In the genomic region with DNA sequence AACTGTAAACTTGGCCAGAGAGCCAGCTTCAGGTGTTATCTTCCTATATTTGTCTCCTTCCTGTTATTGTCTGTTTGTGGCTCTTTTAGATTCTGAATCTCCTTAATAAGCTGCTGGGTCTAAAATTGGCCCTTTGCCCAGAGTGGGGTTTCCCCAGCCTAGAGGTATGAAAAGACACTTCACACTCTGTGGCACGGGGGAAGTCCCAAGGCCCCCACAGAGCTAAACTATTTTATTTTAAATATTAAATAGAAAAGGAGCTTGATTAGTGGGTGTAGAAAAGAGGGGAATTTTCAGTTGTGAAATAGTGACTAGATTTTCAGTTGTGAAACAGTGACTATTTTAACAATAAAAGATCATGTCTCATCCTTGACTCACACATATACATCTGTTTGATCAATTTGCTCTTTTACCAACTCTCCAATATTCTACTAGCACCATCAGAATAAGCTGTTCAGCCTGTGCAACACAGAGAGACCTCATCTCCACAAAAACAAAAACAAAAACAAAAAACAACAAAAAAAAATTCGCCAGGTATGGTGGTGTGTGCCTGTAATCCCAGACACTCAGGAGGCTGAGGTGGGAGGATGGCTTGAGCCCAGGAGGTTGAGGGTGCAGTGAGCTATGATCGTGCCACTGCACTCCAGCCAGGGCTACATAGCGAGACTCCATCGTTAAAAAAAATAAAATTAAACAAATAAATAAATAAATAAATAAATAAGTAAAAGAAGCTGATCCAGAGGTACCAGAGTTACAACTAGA, we compare ENCODE assay signal across 8 cellular contexts. TPM values are rescaled to one million over a fixed set of nuclear protein-coding genes. Genes with fewer than 3 reads are reported as not detected.
DNase-seq lines count a peak whose midpoint lies in the region; ATAC-seq and TF ChIP-seq lines count a peak whose summit lies in the region.

No MANE protein-coding gene starts in this region.

- H3K4me3 ChIP-seq in coronary artery, result no peak overlapping the region

- peaks cover 14 to 27% (median 21%) of the 10 kb centered on the region in 3 donors for H3K4me1 Mint-ChIP-seq in IgD-negative memory B cell
- H3K4me1 Mint-ChIP-seq in naive thymus-derived CD8-positive, alpha-beta T cell, result peaks cover 8 to 27% (median 19%) of the 10 kb centered on the region in 4 donors

- H3K27ac ChIP-seq in coronary artery, result no peak overlapping the region

- H3K9me3 Mint-ChIP-seq in IgD-negative memory B cell, result peaks cover 0 to 3% (median 0%) of the 10 kb centered on the region in 3 donors
- peaks cover 0 to 13% (median 3%) of the 10 kb centered on the region in 9 donors for H3K9me3 Mint-ChIP-seq in naive thymus-derived CD8-positive, alpha-beta T cell

- H3K27ac Mint-ChIP-seq in IgD-negative memory B cell, result peak overlapping the region in 2 of 3 donors; percentile 27 to 85
- peak overlapping the region in 8 of 10 donors; percentile 22 to 86 (median 38) for H3K27ac Mint-ChIP-seq in naive thymus-derived CD8-positive, alpha-beta T cell

- POLR2A ChIA-PET in naive thymus-derived CD8-positive, alpha-beta T cell (lab: Charles Lee), result interaction anchor here (1.0 to 2.9 kb wide), 8 partner anchors 14 to 143 kb away, joined by 3 to 16 read pairs (median 4); partner anchors contain the start of genes ADO and EGR2

- TF ChIP-seq CTCF in coronary artery (IDR thresholded peaks at IDR 0.05), result no peak

- H3K36me3 Mint-ChIP-seq in IgD-negative memory B cell, result no peaks in the 10 kb centered on the region
- peaks cover 0 to 5% (median 0%) of the 10 kb centered on the region in 3 donors for H3K36me3 Mint-ChIP-seq in naive thymus-derived CD8-positive, alpha-beta T cell

- peak; percentile 92 for ATAC-seq in GM21360 (IDR thresholded peaks at IDR 0.05; ENCODE audit: unreplicated experiment)
- peak; percentile 99 for ATAC-seq in naive thymus-derived CD8-positive, alpha-beta T cell

- peak; percentile 72 for DNase-seq in CD1c-positive myeloid dendritic cell (ENCODE audit: extremely low spot score)
- DNase-seq in activated T-cell treated with anti-CD3 and anti-CD28 coated beads for 4 hours, result peak; percentile 82
- DNase-seq in naive thymus-derived CD8-positive, alpha-beta T cell, result peak; percentile 58 to 95 (median 84)
- no peak for DNase-seq in AG08396 (ENCODE audit: low spot score)
- DNase-seq in coronary artery (ENCODE audit: low spot score), result no peak
- DNase-seq in DMS114 treated with DMSO at 0.1 percent for 48 hours (lab: John Stamatoyannopoulos, UW; ENCODE audit: unreplicated experiment), result no peak

- H3K27me3 Mint-ChIP-seq in IgD-negative memory B cell, result peaks cover 6% of the 10 kb centered on the region
- peaks cover 0 to 8% (median 0%) of the 10 kb centered on the region in 5 donors for H3K27me3 Mint-ChIP-seq in naive thymus-derived CD8-positive, alpha-beta T cell

- H3K4me3 Mint-ChIP-seq in IgD-negative memory B cell, result peak overlapping the region in 2 of 4 donors; percentile 67 to 76
- peak overlapping the region in 9 of 10 donors; percentile 2 to 61 (median 23) for H3K4me3 Mint-ChIP-seq in naive thymus-derived CD8-positive, alpha-beta T cell

RNA-seq across cellular contexts. Expression of gene ADO, which starts 24.9 kb away (rescaled TPM):
- 3.4 TPM for polyA plus RNA-seq in IgD-negative memory B cell
- total RNA-seq in naive thymus-derived CD8-positive, alpha-beta T cell, result 10 to 100 TPM; 15.5 to 15.6 TPM
- 1 to 10 TPM; 1.7 to 3.2 (median 3.2) TPM for polyA plus RNA-seq in naive thymus-derived CD8-positive, alpha-beta T cell

RNA-seq across cellular contexts. Expression of gene EGR2, which starts 36.5 kb away (rescaled TPM):
- polyA plus RNA-seq in IgD-negative memory B cell, result 2.6 TPM
- 1 to 10 TPM; 1.1 to 1.2 TPM for total RNA-seq in naive thymus-derived CD8-positive, alpha-beta T cell
- polyA plus RNA-seq in naive thymus-derived CD8-positive, alpha-beta T cell, result under 1 TPM; 0.07 to 0.28 (median 0.10) TPM

Comparison
In these comparisons a context has a peak if more than half of its experiments do, and no peak if none do; other contexts are left out.
1. DNase-seq: peak in CD1c-positive myeloid dendritic cell (single experiment), activated T-cell treated with anti-CD3 and anti-CD28 coated beads for 4 hours (single experiment) and naive thymus-derived CD8-positive, alpha-beta T cell (10 of 10); none in AG08396 (single experiment), coronary artery (single experiment) and DMS114 treated with DMSO at 0.1 percent for 48 hours (single experiment).